11 cellular contexts compared by ENCODE assay signal in the genomic region with DNA sequence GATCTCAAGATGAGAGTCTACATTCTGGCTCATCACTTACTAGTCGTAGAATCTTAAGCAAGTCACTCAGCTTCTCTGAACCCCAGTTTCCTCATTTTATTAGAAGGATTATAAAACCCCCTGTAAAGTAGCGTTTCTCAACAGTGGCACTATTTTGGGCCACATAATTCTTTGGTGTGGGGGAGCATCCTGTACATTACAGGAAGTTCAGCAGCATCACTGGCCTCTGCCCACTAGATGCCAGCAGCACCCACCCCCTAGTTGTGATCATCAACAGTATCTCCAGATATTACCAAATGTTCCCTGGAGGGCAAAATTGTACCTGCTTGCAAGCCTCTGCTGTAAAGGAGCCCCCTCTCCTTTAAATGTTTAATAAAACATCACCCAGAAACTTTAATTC. TPM values are rescaled to one million over a fixed set of nuclear protein-coding genes. Genes with fewer than 3 reads are reported as not detected.
DNase-seq lines count a peak whose midpoint lies in the region; ATAC-seq and TF ChIP-seq lines count a peak whose summit lies in the region.
"Had no signal": no experiment of that assay in that cellular context is flagged by ENCODE, and none has a peak within 500 bp of the region (broad histone marks: within the 10 kb centered on the region; RNA-seq: fewer than 3 reads in every experiment).

No MANE protein-coding gene starts in this region.

- WGBS in heart right ventricle, 2 donors, result 70 to 75% methylated on average over 2 of the region's 2 CpGs
- 58 to 71% methylated on average over 2 of the region's 2 CpGs for WGBS in transverse colon (ENCODE audit: low coverage in 1 of 2), 2 donors

- no peak overlapping the region for H3K27ac Mint-ChIP-seq in activated T-helper 2 cell treated with anti-CD3 and anti-CD28 coated beads, Interferon-gamma antibody, Interleukin-2, Interleukin-4, amounts not matched to agents 10 μg/mL and 5 μg/mL and 100 μg/mL, durations not matched to agents 14 hours and 24 hours and 36 hours
- H3K27ac Mint-ChIP-seq: activated naive CD4-positive, alpha-beta T cell treated with anti-CD3 and anti-CD28 coated beads, Interleukin-2, amount 50 U/mL, for 24 hours had no signal

- TF ChIP-seq CTCF in heart right ventricle (IDR thresholded peaks at IDR 0.05) (peak in 1 of 9 donors; percentile 14), fibroblast of villous mesenchyme (IDR thresholded peaks at IDR 0.05; ENCODE audit: insufficient read depth, low read depth, low read length) (peak; percentile 18), transverse colon (IDR thresholded peaks at IDR 0.05) (no peak)

- H3K4me3 Mint-ChIP-seq in activated T-helper 2 cell treated with anti-CD3 and anti-CD28 coated beads, Interferon-gamma antibody, Interleukin-2, Interleukin-4, amounts not matched to agents 10 μg/mL and 5 μg/mL and 100 μg/mL, durations not matched to agents 14 hours and 24 hours and 36 hours (ENCODE audit: low read depth), result no peak overlapping the region
- H3K4me3 Mint-ChIP-seq: activated naive CD4-positive, alpha-beta T cell treated with anti-CD3 and anti-CD28 coated beads, Interleukin-2, amount 50 U/mL, for 24 hours had no signal

- in situ Hi-C loops in transverse colon (cut with MboI; ENCODE audit: low pct_ligation_motif_present in 1 of 4, low pct_unique_long_range_greater_than_20kb in 1 of 4, low sequenced_read_pairs in 3 of 4), result no loop called here

- H3K36me3 ChIP-seq in heart right ventricle (no peaks in the 10 kb centered on the region), transverse colon (no peaks in the 10 kb centered on the region), SJCRH30 (no peaks in the 10 kb centered on the region)

- intact Hi-C loops in heart right ventricle (cut with DNase I) (no loop called here), Right ventricle myocardium superior (cut with DNase I) (no loop called here), transverse colon (cut with DNase I; ENCODE audit: low total_unique reads) (no loop called here)
- intact Hi-C loops in activated T-helper 2 cell treated with anti-CD3 and anti-CD28 coated beads, Interferon-gamma antibody, Interleukin-2, Interleukin-4, amounts not matched to agents 10 μg/mL and 5 μg/mL and 100 μg/mL, durations not matched to agents 14 hours and 24 hours and 36 hours (cut with micrococcal nuclease), result no loop called here

- peak overlapping the region in 9 of 10 donors; percentile 5 to 79 (median 54) for H3K27ac ChIP-seq in heart right ventricle
- H3K27ac ChIP-seq in transverse colon, result peak overlapping the region; percentile 57 to 80 (median 67)
- H3K27ac ChIP-seq in SJCRH30, result no peak overlapping the region

- no peak for TF ChIP-seq EP300 in transverse colon (IDR thresholded peaks at IDR 0.05; ENCODE audit: low read depth)

- no peak for TF ChIP-seq POLR2A in transverse colon (IDR thresholded peaks at IDR 0.05)

- H3K27me3 Mint-ChIP-seq in activated T-helper 2 cell treated with anti-CD3 and anti-CD28 coated beads, Interferon-gamma antibody, Interleukin-2, Interleukin-4, amounts not matched to agents 10 μg/mL and 5 μg/mL and 100 μg/mL, durations not matched to agents 14 hours and 24 hours and 36 hours (ENCODE audit: low read depth), result peaks cover 2% of the 10 kb centered on the region
- H3K27me3 Mint-ChIP-seq: activated naive CD4-positive, alpha-beta T cell treated with anti-CD3 and anti-CD28 coated beads, Interleukin-2, amount 50 U/mL, for 24 hours had no signal

- H3K4me3 ChIP-seq in heart right ventricle, result no peak overlapping the region
- no peak overlapping the region for H3K4me3 ChIP-seq in fibroblast of villous mesenchyme (ENCODE audit: low read depth, low read length)
- H3K4me3 ChIP-seq in transverse colon, result no peak overlapping the region
- H3K4me3 ChIP-seq in SJCRH30, result no peak overlapping the region

- ATAC-seq in heart right ventricle (peak in 1 of 8 donors; percentile 24), Right ventricle myocardium superior (ENCODE audit: poor library complexity) (no peak), GM19023 (IDR thresholded peaks at IDR 0.05; ENCODE audit: unreplicated experiment) (no peak)

- DNase-seq in heart right ventricle, result no peak
- no peak for DNase-seq in Right ventricle myocardium superior
- DNase-seq in SIG-M5 treated with dmso at 0.1 percent for 504 hours (lab: John Stamatoyannopoulos, UW; ENCODE audit: unreplicated experiment), result peak; percentile 54
- no peak for DNase-seq in fibroblast of villous mesenchyme (ENCODE audit: low read depth)
- no peak for DNase-seq in transverse colon
- no peak for DNase-seq in activated T-helper 2 cell treated with anti-CD3 and anti-CD28 coated beads, Interferon-gamma antibody, Interleukin-2, Interleukin-4, amounts not matched to agents 10 μg/mL and 5 μg/mL and 100 μg/mL, durations not matched to agents 14 hours and 24 hours and 36 hours (ENCODE audit: low spot score)
- no peak for DNase-seq in SJCRH30
- DNase-seq: NCI-H146, T1000 had no signal

- no peaks in the 10 kb centered on the region for H3K36me3 Mint-ChIP-seq in activated T-helper 2 cell treated with anti-CD3 and anti-CD28 coated beads, Interferon-gamma antibody, Interleukin-2, Interleukin-4, amounts not matched to agents 10 μg/mL and 5 μg/mL and 100 μg/mL, durations not matched to agents 14 hours and 24 hours and 36 hours (ENCODE audit: low read depth)
- H3K36me3 Mint-ChIP-seq: activated naive CD4-positive, alpha-beta T cell treated with anti-CD3 and anti-CD28 coated beads, Interleukin-2, amount 50 U/mL, for 24 hours had no signal

- peaks cover 17 to 97% (median 86%) of the 10 kb centered on the region in 9 donors for H3K4me1 ChIP-seq in heart right ventricle
- peaks cover 28 to 74% (median 35%) of the 10 kb centered on the region in 4 donors for H3K4me1 ChIP-seq in transverse colon
- H3K4me1 ChIP-seq in SJCRH30, result peaks cover 31% of the 10 kb centered on the region

- H3K9me3 ChIP-seq in heart right ventricle, result no peaks in the 10 kb centered on the region
- H3K9me3 ChIP-seq in transverse colon, result no peaks in the 10 kb centered on the region
- H3K9me3 ChIP-seq in SJCRH30 (replicated peaks), result no peaks in the 10 kb centered on the region

- H3K4me1 Mint-ChIP-seq in activated T-helper 2 cell treated with anti-CD3 and anti-CD28 coated beads, Interferon-gamma antibody, Interleukin-2, Interleukin-4, amounts not matched to agents 10 μg/mL and 5 μg/mL and 100 μg/mL, durations not matched to agents 14 hours and 24 hours and 36 hours (ENCODE audit: low read depth), result no peaks in the 10 kb centered on the region
- H3K4me1 Mint-ChIP-seq: activated naive CD4-positive, alpha-beta T cell treated with anti-CD3 and anti-CD28 coated beads, Interleukin-2, amount 50 U/mL, for 24 hours had no signal

- H3K27me3 ChIP-seq in heart right ventricle (no peaks in the 10 kb centered on the region), transverse colon (no peaks in the 10 kb centered on the region), SJCRH30 (no peaks in the 10 kb centered on the region)

- no peaks in the 10 kb centered on the region for H3K9me3 Mint-ChIP-seq in activated T-helper 2 cell treated with anti-CD3 and anti-CD28 coated beads, Interferon-gamma antibody, Interleukin-2, Interleukin-4, amounts not matched to agents 10 μg/mL and 5 μg/mL and 100 μg/mL, durations not matched to agents 14 hours and 24 hours and 36 hours
- H3K9me3 Mint-ChIP-seq: activated naive CD4-positive, alpha-beta T cell treated with anti-CD3 and anti-CD28 coated beads, Interleukin-2, amount 50 U/mL, for 24 hours had no signal

RNA-seq across cellular contexts. Expression of a gene that starts 22.6 kb away (rescaled TPM):
- total RNA-seq in heart right ventricle (10 to 100 TPM; 18.2 to 38.3 (median 28.5) TPM), Right ventricle myocardium superior (36.4 TPM), fibroblast of villous mesenchyme (48.0 and 52.2 TPM in 2 replicates), transverse colon (100 to 1,000 TPM in 1 of 4 donors, 10 to 100 TPM in 3; 18.1 to 107 (median 41.5) TPM)
- 10 to 100 TPM in 1 of 2 donors, 1 to 10 TPM in 1; 7.1 to 15.2 TPM for polyA plus RNA-seq in heart right ventricle
- total RNA-seq in activated T-helper 2 cell treated with anti-CD3 and anti-CD28 coated beads, Interferon-gamma antibody, Interleukin-2, Interleukin-4, amounts not matched to agents 10 μg/mL and 5 μg/mL and 100 μg/mL, durations not matched to agents 14 hours and 24 hours and 36 hours, result 1.5 and 2.0 TPM in 2 replicates
- 29.1 and 35.1 TPM in 2 replicates for total RNA-seq in SJCRH30 (2014; rRNA removed; shearing (Covaris generic))
